ENCODE assay signal across 8 cellular contexts in genomic region chr19:4066682-4067395, GRCh38. TPM values are rescaled to one million over a fixed set of nuclear protein-coding genes. Genes with fewer than 3 reads are reported as not detected.
DNase-seq lines count a peak whose midpoint lies in the region; ATAC-seq lines count a peak whose summit lies in the region.

TSS of gene ZBTB7A (minus strand) at chr19:4066899. CDS start at chr19:4055232, 11,667 bp downstream.

- peaks cover 43% of the 10 kb centered on the region for H3K4me1 ChIP-seq in CD8-positive, alpha-beta memory T cell (ENCODE audit: insufficient read depth, low read length)

- no peaks in the 10 kb centered on the region for H3K9me3 ChIP-seq in CD8-positive, alpha-beta memory T cell (ENCODE audit: low read length)

- peak within 1 kb of the TSS in 7 of 8 donors; percentile 60 to 98 (median 88) for H3K27ac Mint-ChIP-seq in CD8-positive, alpha-beta memory T cell
- peak within 1 kb of the TSS; percentile 80 to 99 (median 96) for H3K27ac Mint-ChIP-seq in IgD-negative memory B cell
- peak within 1 kb of the TSS; percentile 80 for H3K27ac Mint-ChIP-seq in activated T-helper 17 cell treated with anti-CD3 and anti-CD28 coated beads, Interleukin-2, amount 50 U/mL, for 72 hours
- peak within 1 kb of the TSS; percentile 21 to 94 (median 84) for H3K27ac Mint-ChIP-seq in naive B cell

- H3K4me3 ChIP-seq in CD8-positive, alpha-beta memory T cell (ENCODE audit: low read length) = peak within 1 kb of the TSS; percentile 51

- peaks cover 0 to 3% of the 10 kb centered on the region in 2 donors for H3K27me3 Mint-ChIP-seq in CD8-positive, alpha-beta memory T cell
- H3K27me3 Mint-ChIP-seq in IgD-negative memory B cell (no peaks in the 10 kb centered on the region), naive B cell (no peaks in the 10 kb centered on the region)
- H3K27me3 Mint-ChIP-seq in activated T-helper 17 cell treated with anti-CD3 and anti-CD28 coated beads, Interleukin-2, amount 50 U/mL, for 72 hours = no peaks in the 10 kb centered on the region

- peaks cover 34 to 44% (median 34%) of the 10 kb centered on the region in 3 donors for H3K4me1 Mint-ChIP-seq in CD8-positive, alpha-beta memory T cell
- H3K4me1 Mint-ChIP-seq in IgD-negative memory B cell (peaks cover 10 to 21% (median 12%) of the 10 kb centered on the region in 3 donors), naive B cell (peaks cover 14 to 36% (median 30%) of the 10 kb centered on the region in 3 donors)
- peaks cover 4% of the 10 kb centered on the region for H3K4me1 Mint-ChIP-seq in activated T-helper 17 cell treated with anti-CD3 and anti-CD28 coated beads, Interleukin-2, amount 50 U/mL, for 72 hours

- POLR2A ChIA-PET in CD8-positive, alpha-beta memory T cell (lab: Charles Lee) = interaction anchor here (1.3 to 3.6 kb wide), 6 partner anchors 17 to 82 kb away, joined by 6 to 35 read pairs (median 8); partner anchors contain the start of genes EEF2 and PIAS4

- no peaks in the 10 kb centered on the region for H3K9me3 Mint-ChIP-seq in CD8-positive, alpha-beta memory T cell
- H3K9me3 Mint-ChIP-seq in IgD-negative memory B cell (no peaks in the 10 kb centered on the region), naive B cell (no peaks in the 10 kb centered on the region)
- no peaks in the 10 kb centered on the region for H3K9me3 Mint-ChIP-seq in activated T-helper 17 cell treated with anti-CD3 and anti-CD28 coated beads, Interleukin-2, amount 50 U/mL, for 72 hours

- peak within 1 kb of the TSS; percentile 88 to 99 (median 90) for H3K4me3 Mint-ChIP-seq in CD8-positive, alpha-beta memory T cell
- peak within 1 kb of the TSS; percentile 86 to 97 (median 96) for H3K4me3 Mint-ChIP-seq in IgD-negative memory B cell
- H3K4me3 Mint-ChIP-seq in activated T-helper 17 cell treated with anti-CD3 and anti-CD28 coated beads, Interleukin-2, amount 50 U/mL, for 72 hours = peak within 1 kb of the TSS; percentile 76
- H3K4me3 Mint-ChIP-seq in naive B cell = peak within 1 kb of the TSS; percentile 87 to 98 (median 92)

- H3K36me3 ChIP-seq in CD8-positive, alpha-beta memory T cell (ENCODE audit: insufficient read depth, low read length) = no peaks in the 10 kb centered on the region

- peak within 1 kb of the TSS; percentile 61 for H3K27ac ChIP-seq in CD8-positive, alpha-beta memory T cell (ENCODE audit: low read depth, low read length)

- DNase-seq in CD8-positive, alpha-beta memory T cell = peak; percentile 73 to 91 (median 78)
- DNase-seq in RPMI7951 (ENCODE audit: low read depth) (peak; percentile 83), fibroblast of gingiva (ENCODE audit: low read depth) (peak; percentile 75), naive B cell (peak; percentile 81), stromal cell of bone marrow (ENCODE audit: low read depth) (peak; percentile 43)

- ATAC-seq in activated T-helper 17 cell treated with anti-CD3 and anti-CD28 coated beads, Interleukin-2, amount 50 U/mL, for 72 hours (replicated peaks) = peak; percentile 51
- ATAC-seq in naive B cell (ENCODE audit: low read depth in 2 of 2) = peak; percentile 43 to 45
- ATAC-seq in HG03457 (IDR thresholded peaks at IDR 0.05; ENCODE audit: unreplicated experiment) = no peak

- H3K27me3 ChIP-seq in CD8-positive, alpha-beta memory T cell (ENCODE audit: insufficient read depth, low read length, poor library complexity, severe bottlenecking) = no peaks in the 10 kb centered on the region

- H3K36me3 Mint-ChIP-seq in CD8-positive, alpha-beta memory T cell = peaks cover 0 to 14% (median 0%) of the 10 kb centered on the region in 3 donors
- H3K36me3 Mint-ChIP-seq in IgD-negative memory B cell (peaks cover 3% of the 10 kb centered on the region), naive B cell (no peaks in the 10 kb centered on the region)
- H3K36me3 Mint-ChIP-seq in activated T-helper 17 cell treated with anti-CD3 and anti-CD28 coated beads, Interleukin-2, amount 50 U/mL, for 72 hours (ENCODE audit: low read depth) = peaks cover 21% of the 10 kb centered on the region

- CTCF ChIA-PET in CD8-positive, alpha-beta memory T cell (lab: Charles Lee) = interaction anchor here (1.1 to 1.8 kb wide), 4 partner anchors 10 to 82 kb away, joined by 3 to 7 read pairs (median 4); partner anchors contain the start of gene EEF2

RNA-seq across cellular contexts. Expression of gene ZBTB7A, which starts in this region (rescaled TPM):
- total RNA-seq in CD8-positive, alpha-beta memory T cell = 10 to 100 TPM; 44.1 to 46.8 TPM
- polyA plus RNA-seq in CD8-positive, alpha-beta memory T cell = 86.1 TPM
- polyA plus RNA-seq in IgD-negative memory B cell (75.7 TPM), naive B cell (ENCODE audit: low read depth in 6 of 6) (10 to 100 TPM; 13.5 to 41.2 (median 21.2) TPM)
- 4.3 and 10.2 TPM in 2 replicates for total RNA-seq in RPMI7951 (2014; rRNA removed; shearing (Covaris generic))
- 10 to 100 TPM; 38.5 to 41.3 TPM for total RNA-seq in activated T-helper 17 cell treated with anti-CD3 and anti-CD28 coated beads, Interleukin-2, amount 50 U/mL, for 72 hours
